ENCODE assay signal across 1 cellular context in the genomic region with DNA sequence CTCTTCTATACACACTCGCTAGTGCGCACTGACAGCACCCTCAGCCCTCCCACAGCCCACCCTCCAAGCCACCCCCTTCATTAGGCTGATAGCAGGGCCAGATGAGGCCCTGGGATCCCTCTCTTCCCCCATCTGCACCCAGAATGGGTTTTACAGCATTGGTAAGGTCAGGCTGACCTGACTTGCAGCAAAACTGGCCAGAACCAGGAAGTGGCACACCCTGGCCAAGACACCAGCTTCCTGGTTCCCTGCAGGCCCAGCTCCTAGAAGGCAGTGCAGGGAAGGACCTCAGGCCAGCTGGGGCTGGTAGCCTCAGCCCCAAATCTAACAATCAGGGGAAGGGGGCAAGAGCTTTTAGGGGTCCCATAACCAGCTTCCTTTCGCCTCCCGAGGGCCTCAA.
A peak's percentile ranks its signal among the peaks of the same experiment; 100 is the strongest.
TF ChIP-seq lines count a peak whose summit lies in the region.

No MANE protein-coding gene starts in this region.

TF ChIP-seq in K562, 482 proteins besides CTCF, POLR2A, EP300 and RAD21:
- TF ChIP-seq ELF1 (tag; IDR thresholded peaks at IDR 0.05) (peak; percentile 56), SIN3B (IDR thresholded peaks at IDR 0.05; ENCODE audit: low read depth) (no peak)
TF ChIP-seq in K562: peak in this region for 1.
